Comparison of ENCODE assay signal across 8 cellular contexts in genomic region chr21:39184050-39184980, GRCh38. TPM values are rescaled to one million over a fixed set of nuclear protein-coding genes. Genes with fewer than 3 reads are reported as not detected.
A peak's percentile ranks its signal among the peaks of the same experiment; 100 is the strongest.
DNase-seq lines count a peak whose midpoint lies in the region; ATAC-seq and TF ChIP-seq lines count a peak whose summit lies in the region.

No MANE protein-coding gene starts in this region.

- H3K36me3 Mint-ChIP-seq in CD4-positive, alpha-beta T cell (ENCODE audit: low read depth) = peaks cover 34% of the 10 kb centered on the region
- H3K36me3 Mint-ChIP-seq in IgD-negative memory B cell = no peaks in the 10 kb centered on the region

- H3K4me3 ChIP-seq in left lung (peak overlapping the region; percentile 80 to 94), thyroid gland (replicated peaks in 1 of 3) (peak overlapping the region; percentile 36 to 73 (median 71))

- TF ChIP-seq CTCF in CD4-positive, alpha-beta T cell (IDR thresholded peaks at IDR 0.05) = peak; percentile 12
- TF ChIP-seq CTCF in left lung (IDR thresholded peaks at IDR 0.05) (no peak), thyroid gland (IDR thresholded peaks at IDR 0.05) (no peak)

- peak in 1 of 2 donors; percentile 70 for TF ChIP-seq POLR2A in thyroid gland (IDR thresholded peaks at IDR 0.05)

- H3K27ac ChIP-seq in CD4-positive, alpha-beta T cell (ENCODE audit: low read depth, low read length) = peak overlapping the region; percentile 81
- H3K27ac ChIP-seq in angular gyrus (ENCODE audit: low read depth, low read length) = peak overlapping the region; percentile 90
- peak overlapping the region; percentile 91 to 92 for H3K27ac ChIP-seq in left lung
- H3K27ac ChIP-seq in thyroid gland = peak overlapping the region; percentile 85 to 94 (median 88)

- peak overlapping the region; percentile 91 for H3K4me3 Mint-ChIP-seq in CD4-positive, alpha-beta T cell
- H3K4me3 Mint-ChIP-seq in IgD-negative memory B cell = peak overlapping the region; percentile 98 to 99 (median 98)

- POLR2A ChIA-PET in CD4-positive, alpha-beta T cell (lab: Charles Lee) = interaction anchor here (1.0 to 2.5 kb wide), 10 partner anchors 10 to 1917 kb away, joined by 3 to 35 read pairs (median 6); partner anchors contain the start of genes BRWD1, HMGN1 and VPS26C

- H3K4me1 Mint-ChIP-seq in CD4-positive, alpha-beta T cell (ENCODE audit: low read depth) = peaks cover 74% of the 10 kb centered on the region
- peaks cover 23 to 48% (median 45%) of the 10 kb centered on the region in 3 donors for H3K4me1 Mint-ChIP-seq in IgD-negative memory B cell

- 3 to 4% methylated on average over 22 of the region's 22 CpGs for WGBS in thyroid gland, 2 donors

- H3K36me3 ChIP-seq in left lung = peaks cover 0 to 7% of the 10 kb centered on the region in 2 donors
- H3K36me3 ChIP-seq in thyroid gland = no peaks in the 10 kb centered on the region

- intact Hi-C loops in CD4-positive, alpha-beta T cell (cut with DNase I, micrococcal nuclease) = loop anchor here (5.0 kb wide), 4 partner anchors 128 to 377 kb away; partner anchors contain the start of genes BRWD1 (in 1 of the 2), ETS2 (in 1 of the 2) and LCA5L (in 1 of the 2)
- intact Hi-C loops in left lung (cut with DNase I) (no loop called here), thyroid gland (cut with DNase I) (no loop called here)

- no peaks in the 10 kb centered on the region for H3K9me3 ChIP-seq in CD4-positive, alpha-beta T cell (ENCODE audit: control insufficient read depth, low read length)
- H3K9me3 ChIP-seq in left lung = no peaks in the 10 kb centered on the region
- H3K9me3 ChIP-seq in thyroid gland = no peaks in the 10 kb centered on the region

- no peak for DNase-seq in CD4-positive, alpha-beta T cell
- DNase-seq in left lung = no peak
- DNase-seq in thyroid gland = no peak
- DNase-seq in HK-2 (ENCODE audit: unreplicated experiment) = no peak

- ATAC-seq in CD4-positive, alpha-beta T cell (ENCODE audit: poor library complexity) = no peak
- ATAC-seq in left lung = no peak
- ATAC-seq in HG02610 (IDR thresholded peaks at IDR 0.05; ENCODE audit: unreplicated experiment) = no peak
- no peak for ATAC-seq in GM18520 (IDR thresholded peaks at IDR 0.05; ENCODE audit: unreplicated experiment)

- peaks cover 0 to 22% of the 10 kb centered on the region in 2 donors for H3K4me1 ChIP-seq in left lung
- H3K4me1 ChIP-seq in thyroid gland = peaks cover 40 to 43% of the 10 kb centered on the region in 2 donors

- CTCF ChIA-PET in CD4-positive, alpha-beta T cell (lab: Charles Lee) = interaction anchor here (0.9 to 1.3 kb wide), 2 partner anchors 9 to 13 kb away, joined by 3 read pairs; no protein-coding TSS in a partner anchor

- peak overlapping the region; percentile 91 for H3K27ac Mint-ChIP-seq in CD4-positive, alpha-beta T cell
- peak overlapping the region; percentile 76 to 96 (median 95) for H3K27ac Mint-ChIP-seq in IgD-negative memory B cell

- no peaks in the 10 kb centered on the region for H3K9me3 Mint-ChIP-seq in CD4-positive, alpha-beta T cell
- H3K9me3 Mint-ChIP-seq in IgD-negative memory B cell = no peaks in the 10 kb centered on the region

- H3K27me3 ChIP-seq in CD4-positive, alpha-beta T cell (ENCODE audit: control insufficient read depth, insufficient read depth, low read length) = no peaks in the 10 kb centered on the region
- H3K27me3 ChIP-seq in left lung = no peaks in the 10 kb centered on the region
- no peaks in the 10 kb centered on the region for H3K27me3 ChIP-seq in thyroid gland

- H3K27me3 Mint-ChIP-seq in CD4-positive, alpha-beta T cell = no peaks in the 10 kb centered on the region
- H3K27me3 Mint-ChIP-seq in IgD-negative memory B cell = no peaks in the 10 kb centered on the region

RNA-seq across cellular contexts. Expression of gene PSMG1, which starts 1.1 kb away (rescaled TPM):
- 1 to 10 TPM; 7.8 to 7.9 TPM for total RNA-seq in CD4-positive, alpha-beta T cell
- polyA plus RNA-seq in IgD-negative memory B cell = 39.4 TPM
- total RNA-seq in left lung (10 to 100 TPM; 32.4 to 41.3 TPM), thyroid gland (10 to 100 TPM; 33.0 to 54.2 (median 42.6) TPM)

Comparison
In these comparisons a context has a peak if more than half of its experiments do, and no peak if none do; other contexts are left out.
1. intact Hi-C loops: an anchor here in CD4-positive, alpha-beta T cell (5.0 kb wide); none called in left lung and thyroid gland.